ENCODE assay signal across 16 cellular contexts in genomic region chr2:1739961-1740713, GRCh38. TPM values are rescaled to one million over a fixed set of nuclear protein-coding genes. Genes with fewer than 3 reads are reported as not detected.
DNase-seq lines count a peak whose midpoint lies in the region; ATAC-seq and TF ChIP-seq lines count a peak whose summit lies in the region.
"Had no signal": no experiment of that assay in that cellular context is flagged by ENCODE, and none has a peak within 500 bp of the region (broad histone marks: within the 10 kb centered on the region; RNA-seq: fewer than 3 reads in every experiment).

No MANE protein-coding gene starts in this region.

- peak overlapping the region; percentile 93 for H3K4me2 ChIP-seq in smooth muscle cell

- TF ChIP-seq CTCF in ascending aorta (IDR thresholded peaks at IDR 0.05) (no peak), smooth muscle cell (IDR thresholded peaks at IDR 0.05; ENCODE audit: borderline replicate concordance, insufficient read depth, poor library complexity, severe bottlenecking) (no peak)

- H3K4me1 ChIP-seq in ascending aorta, result peaks cover 4 to 38% of the 10 kb centered on the region in 2 donors
- peaks cover 26% of the 10 kb centered on the region for H3K4me1 ChIP-seq in smooth muscle cell (ENCODE audit: low read depth)
- H3K4me1 ChIP-seq in effector memory CD4-positive, alpha-beta T cell (ENCODE audit: control insufficient read depth, insufficient read depth, low read length, poor library complexity, severe bottlenecking), result no peaks in the 10 kb centered on the region
- H3K4me1 ChIP-seq: parathyroid adenoma had no signal

- intact Hi-C loops in ascending aorta (cut with DNase I), result loop anchor here (5.0 kb wide), 1 partner anchor 33 kb away; no protein-coding TSS in a partner anchor

- peaks cover 30% of the 10 kb centered on the region for H3F3A ChIP-seq in smooth muscle cell (ENCODE audit: low read depth)

- H3K27me3 ChIP-seq in H7 (ENCODE audit: control insufficient read depth, insufficient read depth, low read length) (no peaks in the 10 kb centered on the region), ascending aorta (no peaks in the 10 kb centered on the region), smooth muscle cell (ENCODE audit: low read depth) (no peaks in the 10 kb centered on the region)
- H3K27me3 ChIP-seq in effector memory CD4-positive, alpha-beta T cell (replicated peaks; ENCODE audit: control insufficient read depth, insufficient read depth, low read length, poor library complexity, severe bottlenecking), result no peaks in the 10 kb centered on the region
- H3K27me3 ChIP-seq: tibial nerve had no signal

- no peak overlapping the region for H3K4me3 ChIP-seq in H7 (ENCODE audit: insufficient read depth, low read depth, low read length)
- H3K4me3 ChIP-seq in ascending aorta, result no peak overlapping the region
- no peak overlapping the region for H3K4me3 ChIP-seq in smooth muscle cell
- H3K4me3 ChIP-seq in effector memory CD4-positive, alpha-beta T cell (ENCODE audit: insufficient read depth, low read depth, low read length, poor library complexity, severe bottlenecking), result no peak overlapping the region
- H3K4me3 ChIP-seq: cardiac muscle cell, esophagus squamous epithelium, tibial nerve had no signal

- peaks cover 77% of the 10 kb centered on the region for H3K79me2 ChIP-seq in smooth muscle cell (ENCODE audit: low read depth)
- H3K79me2 ChIP-seq: parathyroid adenoma had no signal

- H3K36me3 ChIP-seq in H7 (replicated peaks; ENCODE audit: control insufficient read depth, insufficient read depth, low read length) (peaks cover 1% of the 10 kb centered on the region), ascending aorta (no peaks in the 10 kb centered on the region), smooth muscle cell (ENCODE audit: low read depth) (peaks cover 3% of the 10 kb centered on the region)
- no peaks in the 10 kb centered on the region for H3K36me3 ChIP-seq in effector memory CD4-positive, alpha-beta T cell (ENCODE audit: control insufficient read depth, insufficient read depth, low read length)
- H3K36me3 ChIP-seq: cardiac muscle cell, esophagus squamous epithelium had no signal

- WGBS in smooth muscle cell (ENCODE audit: low lambda C conversion rate), result 62% methylated on average over 22 of the region's 22 CpGs

- H3K9me3 ChIP-seq in ascending aorta (peaks cover 0 to 6% of the 10 kb centered on the region in 2 donors), smooth muscle cell (replicated peaks; ENCODE audit: low read depth) (peaks cover 2% of the 10 kb centered on the region)
- no peaks in the 10 kb centered on the region for H3K9me3 ChIP-seq in effector memory CD4-positive, alpha-beta T cell (ENCODE audit: control insufficient read depth, low read length)

- H3K9ac ChIP-seq in smooth muscle cell (ENCODE audit: low read depth), result peak overlapping the region; percentile 24
- H3K9ac ChIP-seq: parathyroid adenoma had no signal

- DNase-seq in H7 (peak; percentile 47), ascending aorta (ENCODE audit: low spot score in 2 of 2) (peak in 1 of 2 donors; percentile 62), left kidney (ENCODE audit: low read depth, low spot score) (peak; percentile 33), smooth muscle cell (lab: John Stamatoyannopoulos, UW; ENCODE audit: unreplicated experiment) (no peak), NCI-H446 (lab: John Stamatoyannopoulos, UW) (no peak), DMS79 treated with DMSO at 0.1 percent for 48 hours (lab: John Stamatoyannopoulos, UW) (no peak)
- DNase-seq in effector memory CD4-positive, alpha-beta T cell, result no peak
- DNase-seq: CD8-positive, alpha-beta memory T cell; esophagus squamous epithelium; NCI-H2227 treated with DMSO at 0.1 percent for 48 hours had no signal

- ATAC-seq in GM21723 (IDR thresholded peaks at IDR 0.05; ENCODE audit: unreplicated experiment), result no peak
- ATAC-seq: activated T-helper 17 cell treated with anti-CD3 and anti-CD28 coated beads, Interleukin-2, amount 50 U/mL, for 72 hours; WTC11 had no signal

- peaks cover 79% of the 10 kb centered on the region for H4K20me1 ChIP-seq in smooth muscle cell (ENCODE audit: low read depth)

- H2AFZ ChIP-seq in smooth muscle cell (ENCODE audit: low read depth), result no peak overlapping the region
- H2AFZ ChIP-seq: parathyroid adenoma had no signal

- H3K27ac ChIP-seq in ascending aorta, result peak overlapping the region; percentile 71 to 99
- H3K27ac ChIP-seq in smooth muscle cell (ENCODE audit: low read depth), result peak overlapping the region; percentile 96
- no peak overlapping the region for H3K27ac ChIP-seq in effector memory CD4-positive, alpha-beta T cell (ENCODE audit: insufficient read depth, low read length, poor library complexity, severe bottlenecking)
- H3K27ac ChIP-seq: cardiac muscle cell, parathyroid adenoma had no signal

RNA-seq across cellular contexts. Expression of gene PXDN, which starts 4.2 kb away (rescaled TPM):
- 102 and 124 TPM in 2 replicates for total RNA-seq in H7 (2014; rRNA removed; shearing (Covaris generic))
- total RNA-seq in ascending aorta (188 TPM), smooth muscle cell (328 and 334 TPM in 2 replicates)
- polyA plus RNA-seq in smooth muscle cell, result 253 and 333 TPM in 2 replicates
- total RNA-seq: activated T-helper 17 cell treated with anti-CD3 and anti-CD28 coated beads, Interleukin-2, amount 50 U/mL, for 72 hours had no signal

Comparison
In these comparisons a context has a peak if more than half of its experiments do, and no peak if none do; other contexts are left out.
1. DNase-seq: peak in H7 (single experiment) and left kidney (single experiment); none in smooth muscle cell (single experiment), NCI-H446 (0 of 2), DMS79 treated with DMSO at 0.1 percent for 48 hours (single experiment) and effector memory CD4-positive, alpha-beta T cell (0 of 3).